In genomic region chr5:88509403-88509802, GRCh38 we compare ENCODE assay signal across 17 cellular contexts.
DNase-seq lines count a peak whose midpoint lies in the region; TF ChIP-seq lines count a peak whose summit lies in the region.
"Had no signal": no experiment of that assay in that cellular context is flagged by ENCODE, and none has a peak within 500 bp of the region (broad histone marks: within the 10 kb centered on the region; RNA-seq: fewer than 3 reads in every experiment).

No MANE protein-coding gene starts in this region.

- no peaks in the 10 kb centered on the region for H3K9me3 ChIP-seq in BE2C
- no peaks in the 10 kb centered on the region for H3K9me3 ChIP-seq in WERI-Rb-1 (ENCODE audit: severe bottlenecking)
- H3K9me3 ChIP-seq: SK-N-SH had no signal

- no peaks in the 10 kb centered on the region for H3K36me3 ChIP-seq in BE2C
- H3K36me3 ChIP-seq in WERI-Rb-1 = no peaks in the 10 kb centered on the region

- H3K4me1 ChIP-seq in BE2C = no peaks in the 10 kb centered on the region

- H3K4me3 ChIP-seq in BE2C (ENCODE audit: low read depth, low read length) (no peak overlapping the region), WERI-Rb-1 (ENCODE audit: low read depth, low read length) (no peak overlapping the region)

- no peak for TF ChIP-seq CTCF in BE2C (IDR thresholded peaks at IDR 0.05; ENCODE audit: low read depth, low read length)
- no peak for TF ChIP-seq CTCF in WERI-Rb-1 (IDR thresholded peaks at IDR 0.05; ENCODE audit: low read depth, low read length)

- DNase-seq in BE2C = peak; percentile 10
- DNase-seq in Daoy (ENCODE audit: low read depth) = peak; percentile 6
- peak; percentile 93 for DNase-seq in NCI-H82 (lab: John Stamatoyannopoulos, UW)
- peak; percentile 68 for DNase-seq in WERI-Rb-1
- DNase-seq in NCI-H2227 (lab: John Stamatoyannopoulos, UW; ENCODE audit: unreplicated experiment) = no peak
- no peak for DNase-seq in globus pallidus (ENCODE audit: low spot score)
- DNase-seq in LoVo (ENCODE audit: low spot score) = no peak
- no peak for DNase-seq in SK-N-DZ (ENCODE audit: low spot score)
- DNase-seq: DMS53, H9, MV-4-11, NCI-H2029, NCI-H526, SK-N-SH, T-cell had no signal

- H3K27ac ChIP-seq in WERI-Rb-1 = no peak overlapping the region
- H3K27ac ChIP-seq: C4-2B, HL-60 had no signal

- no peaks in the 10 kb centered on the region for H3K27me3 ChIP-seq in BE2C
- H3K27me3 ChIP-seq in WERI-Rb-1 (ENCODE audit: insufficient read depth, low read depth, severe bottlenecking) = no peaks in the 10 kb centered on the region

Comparison
In these comparisons a context has a peak if more than half of its experiments do, and no peak if none do; other contexts are left out.
1. DNase-seq: peak in BE2C (single experiment), Daoy (single experiment), NCI-H82 (single experiment) and WERI-Rb-1 (single experiment); none in NCI-H2227 (single experiment), globus pallidus (single experiment), LoVo (single experiment) and SK-N-DZ (single experiment).